Comparison of ENCODE assay signal across 1 cellular context in the genomic region with DNA sequence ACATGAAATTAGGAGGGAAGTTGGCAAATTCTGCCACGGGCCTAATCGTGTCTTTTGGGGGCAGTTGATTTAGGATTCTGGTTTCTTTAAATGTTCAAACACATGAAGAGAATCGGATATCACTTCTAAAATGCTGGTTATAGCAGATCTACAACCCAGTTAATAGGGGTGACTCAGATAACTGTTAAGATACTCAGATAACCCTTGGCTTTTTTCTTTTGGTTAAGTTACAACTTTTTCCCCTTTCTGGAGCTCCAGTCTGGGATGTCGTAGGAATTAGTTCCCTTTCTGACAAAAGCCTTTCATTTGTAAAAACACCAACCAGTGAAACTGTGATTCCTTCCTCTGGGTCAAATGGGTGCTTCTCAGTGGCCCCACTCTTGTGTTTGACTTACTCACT.
TF ChIP-seq lines count a peak whose summit lies in the region.

No MANE protein-coding gene starts in this region.

TF ChIP-seq in IMR-90, 13 proteins besides CTCF, POLR2A, EP300 and RAD21:
- TF ChIP-seq CEBPB (IDR thresholded peaks at IDR 0.05; ENCODE audit: low read depth, low read length) (no peak), SMC3 (IDR thresholded peaks at IDR 0.05; ENCODE audit: low read depth, low read length) (no peak), MAZ (IDR thresholded peaks at IDR 0.05; ENCODE audit: borderline replicate concordance, low read depth, low read length) (no peak)
TF ChIP-seq in IMR-90: peak in this region for 0.
